In genomic region chr3:58998476-58999117, GRCh38 we compare ENCODE assay signal across 11 cellular contexts. TPM values are rescaled to one million over a fixed set of nuclear protein-coding genes. Genes with fewer than 3 reads are reported as not detected.
DNase-seq lines count a peak whose midpoint lies in the region; ATAC-seq and TF ChIP-seq lines count a peak whose summit lies in the region.
"Had no signal": no experiment of that assay in that cellular context is flagged by ENCODE, and none has a peak within 500 bp of the region (broad histone marks: within the 10 kb centered on the region; RNA-seq: fewer than 3 reads in every experiment).

No MANE protein-coding gene starts in this region.

- peak overlapping the region; percentile 99 for H3K27ac ChIP-seq in epithelial cell of prostate
- H3K27ac ChIP-seq: C4-2B had no signal

- peak; percentile 10 for DNase-seq in activated CD8-positive, alpha-beta T cell treated with anti-CD3 and anti-CD28 coated beads for 36 hours
- DNase-seq in activated CD8-positive, alpha-beta T cell treated with anti-CD3 and anti-CD28 coated beads, Interleukin-2, amount 10 ng/mL, durations not matched to agents 7 days and 5 days = no peak
- DNase-seq in NCI-H460 (ENCODE audit: extremely low read depth, low read depth) (peak; percentile 55), epithelial cell of prostate (ENCODE audit: low read depth, low spot score) (peak; percentile 100), globus pallidus (ENCODE audit: low spot score) (no peak)
- DNase-seq: midbrain had no signal

- no peak overlapping the region for H3K4me3 ChIP-seq in skeletal muscle satellite cell (ENCODE audit: low read length)

- H3K27me3 Mint-ChIP-seq in activated CD8-positive, alpha-beta T cell treated with anti-CD3 and anti-CD28 coated beads for 36 hours = peaks cover 7% of the 10 kb centered on the region
- peaks cover 4% of the 10 kb centered on the region for H3K27me3 Mint-ChIP-seq in activated CD8-positive, alpha-beta T cell treated with anti-CD3 and anti-CD28 coated beads, Interleukin-2, amount 10 ng/mL, durations not matched to agents 7 days and 5 days (ENCODE audit: low read depth)

- H3K27ac Mint-ChIP-seq in activated CD8-positive, alpha-beta T cell treated with anti-CD3 and anti-CD28 coated beads for 36 hours = no peak overlapping the region
- H3K27ac Mint-ChIP-seq in activated CD8-positive, alpha-beta T cell treated with anti-CD3 and anti-CD28 coated beads, Interleukin-2, amount 10 ng/mL, durations not matched to agents 7 days and 5 days = no peak overlapping the region
- H3K27ac Mint-ChIP-seq: activated naive CD4-positive, alpha-beta T cell treated with anti-CD3 and anti-CD28 coated beads, Interleukin-2, amount 50 U/mL, for 24 hours had no signal

- H3K4me1 ChIP-seq in skeletal muscle satellite cell (ENCODE audit: control insufficient read depth, insufficient read depth, low read length) = peaks cover 23% of the 10 kb centered on the region

- no peaks in the 10 kb centered on the region for H3K4me1 Mint-ChIP-seq in activated CD8-positive, alpha-beta T cell treated with anti-CD3 and anti-CD28 coated beads for 36 hours (ENCODE audit: low read depth)
- no peaks in the 10 kb centered on the region for H3K4me1 Mint-ChIP-seq in activated CD8-positive, alpha-beta T cell treated with anti-CD3 and anti-CD28 coated beads, Interleukin-2, amount 10 ng/mL, durations not matched to agents 7 days and 5 days (ENCODE audit: low read depth)

- CTCF ChIA-PET in activated CD8-positive, alpha-beta T cell treated with anti-CD3 and anti-CD28 coated beads for 36 hours (lab: Charles Lee) = interaction anchor here (0.7 kb wide), 1 partner anchor 74 kb away, joined by 3 read pairs; no protein-coding TSS in a partner anchor
- CTCF ChIA-PET in activated CD8-positive, alpha-beta T cell treated with anti-CD3 and anti-CD28 coated beads, Interleukin-2, amount 10 ng/mL, durations not matched to agents 7 days and 5 days (lab: Charles Lee) = interaction anchor here (0.7 to 3.9 kb wide), 2 partner anchors 54 to 1560 kb away, joined by 3 to 13 read pairs; no protein-coding TSS in a partner anchor

- POLR2A ChIA-PET in activated CD8-positive, alpha-beta T cell treated with anti-CD3 and anti-CD28 coated beads for 36 hours (lab: Charles Lee) = interaction anchor here (0.9 kb wide), 1 partner anchor 23 kb away, joined by 3 read pairs; no protein-coding TSS in a partner anchor
- POLR2A ChIA-PET in activated CD8-positive, alpha-beta T cell treated with anti-CD3 and anti-CD28 coated beads, Interleukin-2, amount 10 ng/mL, durations not matched to agents 7 days and 5 days (lab: Charles Lee) = no interaction called here

- peak; percentile 80 for ATAC-seq in activated CD8-positive, alpha-beta T cell treated with anti-CD3 and anti-CD28 coated beads for 36 hours
- no peak for ATAC-seq in activated CD8-positive, alpha-beta T cell treated with anti-CD3 and anti-CD28 coated beads, Interleukin-2, amount 10 ng/mL, durations not matched to agents 7 days and 5 days
- ATAC-seq in HG03442 (IDR thresholded peaks at IDR 0.05; ENCODE audit: unreplicated experiment) = no peak
- no peak for ATAC-seq in HG02759 (IDR thresholded peaks at IDR 0.05; ENCODE audit: unreplicated experiment)

- H3K4me3 Mint-ChIP-seq in activated CD8-positive, alpha-beta T cell treated with anti-CD3 and anti-CD28 coated beads for 36 hours = no peak overlapping the region
- H3K4me3 Mint-ChIP-seq in activated CD8-positive, alpha-beta T cell treated with anti-CD3 and anti-CD28 coated beads, Interleukin-2, amount 10 ng/mL, durations not matched to agents 7 days and 5 days = no peak overlapping the region
- H3K4me3 Mint-ChIP-seq: activated naive CD4-positive, alpha-beta T cell treated with anti-CD3 and anti-CD28 coated beads, Interleukin-2, amount 50 U/mL, for 24 hours had no signal

- H3K27me3 ChIP-seq in skeletal muscle satellite cell (ENCODE audit: control insufficient read depth, insufficient read depth, low read length) = no peaks in the 10 kb centered on the region

- peak overlapping the region; percentile 44 for H3K9ac ChIP-seq in skeletal muscle satellite cell (ENCODE audit: low read depth, low read length)

- no peak for TF ChIP-seq CTCF in activated CD8-positive, alpha-beta T cell treated with anti-CD3 and anti-CD28 coated beads for 36 hours (IDR thresholded peaks at IDR 0.05)

- H3K9me3 ChIP-seq in skeletal muscle satellite cell (replicated peaks; ENCODE audit: low read length) = no peaks in the 10 kb centered on the region

- no peaks in the 10 kb centered on the region for H3K36me3 Mint-ChIP-seq in activated CD8-positive, alpha-beta T cell treated with anti-CD3 and anti-CD28 coated beads for 36 hours (ENCODE audit: low read depth)
- no peaks in the 10 kb centered on the region for H3K36me3 Mint-ChIP-seq in activated CD8-positive, alpha-beta T cell treated with anti-CD3 and anti-CD28 coated beads, Interleukin-2, amount 10 ng/mL, durations not matched to agents 7 days and 5 days (ENCODE audit: low read depth)
- H3K36me3 Mint-ChIP-seq: activated naive CD4-positive, alpha-beta T cell treated with anti-CD3 and anti-CD28 coated beads, Interleukin-2, amount 50 U/mL, for 24 hours had no signal

- no peaks in the 10 kb centered on the region for H3K36me3 ChIP-seq in skeletal muscle satellite cell (ENCODE audit: insufficient read depth, low read length)

- H3K4me2 ChIP-seq in skeletal muscle satellite cell (ENCODE audit: low read length) = peak overlapping the region; percentile 43

- peaks cover 1% of the 10 kb centered on the region for H3K9me3 Mint-ChIP-seq in activated CD8-positive, alpha-beta T cell treated with anti-CD3 and anti-CD28 coated beads for 36 hours
- H3K9me3 Mint-ChIP-seq in activated CD8-positive, alpha-beta T cell treated with anti-CD3 and anti-CD28 coated beads, Interleukin-2, amount 10 ng/mL, durations not matched to agents 7 days and 5 days (ENCODE audit: insufficient read depth) = no peaks in the 10 kb centered on the region
- H3K9me3 Mint-ChIP-seq: activated naive CD4-positive, alpha-beta T cell treated with anti-CD3 and anti-CD28 coated beads, Interleukin-2, amount 50 U/mL, for 24 hours had no signal

- intact Hi-C loops in activated CD8-positive, alpha-beta T cell treated with anti-CD3 and anti-CD28 coated beads for 36 hours (cut with micrococcal nuclease) = no loop called here

RNA-seq across cellular contexts. Expression of gene CFAP20DC, which starts 51.2 kb away (rescaled TPM):
- total RNA-seq in activated CD8-positive, alpha-beta T cell treated with anti-CD3 and anti-CD28 coated beads for 36 hours = 1 to 10 TPM; 1.4 to 1.5 TPM
- total RNA-seq in activated CD8-positive, alpha-beta T cell treated with anti-CD3 and anti-CD28 coated beads, Interleukin-2, amount 10 ng/mL, durations not matched to agents 7 days and 5 days = 1 to 10 TPM; 1.5 to 1.6 TPM
- total RNA-seq in NCI-H460 (2014; rRNA removed; shearing (Covaris generic)) = 0.98 and 2.6 TPM in 2 replicates
- polyA plus RNA-seq in NCI-H460 (2014; cell fraction: nucleus; rRNA removed) = 0.79 and 2.8 TPM in 2 replicates
- 5.7 and 8.4 TPM in 2 replicates for total RNA-seq in skeletal muscle satellite cell (2012; rRNA removed)

Comparison
In these comparisons a context has a peak if more than half of its experiments do, and no peak if none do; other contexts are left out.
1. DNase-seq: peak in activated CD8-positive, alpha-beta T cell treated with anti-CD3 and anti-CD28 coated beads for 36 hours (single experiment), NCI-H460 (single experiment) and epithelial cell of prostate (single experiment); none in activated CD8-positive, alpha-beta T cell treated with anti-CD3 and anti-CD28 coated beads, Interleukin-2, amount 10 ng/mL, durations not matched to agents 7 days and 5 days (single experiment) and globus pallidus (single experiment).